In the genomic region with DNA sequence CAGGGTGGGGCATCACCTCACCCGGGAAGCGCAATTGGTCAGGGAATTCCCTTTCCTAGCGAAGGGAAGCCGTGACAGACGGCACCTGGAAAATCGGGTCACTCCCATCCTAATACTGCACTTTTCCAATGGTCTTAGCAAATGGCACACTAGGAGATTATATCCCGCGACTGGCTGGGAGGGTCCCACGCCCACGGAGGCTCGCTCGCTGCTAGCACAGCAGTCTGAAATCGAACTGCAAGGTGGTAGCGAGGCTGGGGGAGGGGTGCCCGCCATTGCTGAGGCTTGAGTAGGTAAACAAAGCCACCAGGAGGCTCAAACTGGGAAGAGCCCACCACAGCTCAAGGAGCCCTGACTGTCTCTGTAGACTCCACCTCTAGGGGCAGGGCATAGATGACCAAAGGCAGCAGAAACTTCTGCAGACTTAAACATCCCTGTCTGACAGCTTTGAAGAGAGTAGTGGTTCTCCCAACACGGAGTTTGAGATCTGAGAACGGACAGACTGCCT, we compare ENCODE assay signal across 14 cellular contexts. TPM values are rescaled to one million over a fixed set of nuclear protein-coding genes. Genes with fewer than 3 reads are reported as not detected.
DNase-seq lines count a peak whose midpoint lies in the region; ATAC-seq and TF ChIP-seq lines count a peak whose summit lies in the region.
"Not testable (repeated sequence)": the region's sequence is repeated elsewhere in the genome, so short reads cannot be mapped to it uniquely, and the experiment has no call there.
"Had no signal": no experiment of that assay in that cellular context is flagged by ENCODE, and none has a peak within 500 bp of the region (broad histone marks: within the 10 kb centered on the region; RNA-seq: fewer than 3 reads in every experiment).

No MANE protein-coding gene starts in this region.

- peak overlapping the region; percentile 26; the same call in 1 of the 2 replicates for H3K4me3 ChIP-seq in H7 (ENCODE audit: insufficient read depth, low read depth, low read length)
- peak overlapping the region; percentile 37; the same call in 1 of the 2 replicates for H3K4me3 ChIP-seq in HUES48 (ENCODE audit: low read depth, low read length)
- not testable (repeated sequence) for H3K4me3 ChIP-seq in endodermal cell (ENCODE audit: low read length)
- peak overlapping the region; percentile 62 for H3K4me3 ChIP-seq in iPS-15b (ENCODE audit: low read depth, low read length)

- not testable (repeated sequence) for H3K4me1 Mint-ChIP-seq in WTC11, endodermal cell

- POLR2A ChIA-PET in WTC11 (lab: Charles Lee), result not testable (repeated sequence)

- H3K4me1 ChIP-seq in ES-I3 (ENCODE audit: insufficient read depth, low read length); HUES48 (ENCODE audit: control insufficient read depth, insufficient read depth, low read length); endodermal cell (ENCODE audit: control insufficient read depth, insufficient read depth, low read length); iPS-15b (ENCODE audit: control insufficient read depth, insufficient read depth, low read length): not testable (repeated sequence)

- not testable (repeated sequence) for H3K9me3 ChIP-seq in ES-I3 (ENCODE audit: control insufficient read depth, insufficient read depth, low read length); HUES48 (ENCODE audit: control insufficient read depth, insufficient read depth, low read length); endodermal cell (ENCODE audit: control insufficient read depth, low read length); iPS-15b (ENCODE audit: control insufficient read depth, insufficient read depth, low read length)

- H3K27me3 Mint-ChIP-seq in WTC11 (ENCODE audit: low read depth), result peaks cover 14% of the 10 kb centered on the region
- peaks cover 44% of the 10 kb centered on the region for H3K27me3 Mint-ChIP-seq in endodermal cell (ENCODE audit: insufficient read depth)

- 86 to 88% methylated on average over 14 to 17 of the region's 17 CpGs for WGBS in endodermal cell (ENCODE audit: insufficient coverage in 1 of 2, insufficient read length in 1 of 2), 2 experiments

- H3K27ac Mint-ChIP-seq in WTC11, endodermal cell: not testable (repeated sequence)

- H3K27ac ChIP-seq in HUES48 (ENCODE audit: low read depth, low read length); endodermal cell (ENCODE audit: low read depth, low read length): not testable (repeated sequence)

- CTCF ChIA-PET in WTC11 (lab: Charles Lee), result interaction anchor here (1.3 kb wide), 3 partner anchors 10 to 54 kb away, joined by 3 to 9 read pairs (median 4); no protein-coding TSS in a partner anchor

- H3K4me3 Mint-ChIP-seq in WTC11 (peak overlapping the region; percentile 31), endodermal cell (peak overlapping the region; percentile 45)

- H3K9me3 Mint-ChIP-seq in WTC11, endodermal cell: not testable (repeated sequence)

- DNase-seq in H7 (peak; percentile 8), NCI-H146 (lab: John Stamatoyannopoulos, UW) (peak; percentile 41), endodermal cell (peak; percentile 71)
- DNase-seq in WTC11 (ENCODE audit: low spot score), result not testable (repeated sequence)

- ATAC-seq in WTC11, result not testable (repeated sequence)

- not testable (repeated sequence) for TF ChIP-seq CTCF in WTC11 (IDR thresholded peaks at IDR 0.05)
- TF ChIP-seq CTCF in endodermal cell (conservative IDR thresholded peaks at IDR 0.05), result peak; percentile 50

- H3K9ac ChIP-seq in ES-I3 (ENCODE audit: low read depth, low read length), result peak overlapping the region; percentile 24; the same call in 1 of the 2 replicates
- not testable (repeated sequence) for H3K9ac ChIP-seq in HUES48 (ENCODE audit: low read depth, low read length); endodermal cell (ENCODE audit: extremely low read depth, low read length, poor library complexity, severe bottlenecking); iPS-15b (ENCODE audit: low read depth, low read length)

- peaks cover 29% of the 10 kb centered on the region for H3K27me3 ChIP-seq in H7 (ENCODE audit: control insufficient read depth, insufficient read depth, low read length)
- peaks cover 36% of the 10 kb centered on the region for H3K27me3 ChIP-seq in HUES48 (ENCODE audit: control insufficient read depth, insufficient read depth, low read length)
- H3K27me3 ChIP-seq in endodermal cell (ENCODE audit: control insufficient read depth, insufficient read depth, low read length, poor library complexity, severe bottlenecking), result peaks cover 30% of the 10 kb centered on the region
- H3K27me3 ChIP-seq in iPS-15b (ENCODE audit: control insufficient read depth, insufficient read depth, low read length), result peaks cover 43% of the 10 kb centered on the region

- not testable (repeated sequence) for H3K36me3 ChIP-seq in ES-I3 (ENCODE audit: insufficient read depth, low read length); H7 (replicated peaks; ENCODE audit: control insufficient read depth, insufficient read depth, low read length); HUES48 (ENCODE audit: control insufficient read depth, insufficient read depth, low read length); endodermal cell (ENCODE audit: control insufficient read depth, insufficient read depth, low read length); iPS-15b (ENCODE audit: control insufficient read depth, insufficient read depth, low read length)

- H3K36me3 Mint-ChIP-seq in WTC11; endodermal cell (ENCODE audit: low read depth): not testable (repeated sequence)

RNA-seq across cellular contexts. Expression of gene HMSD, which starts 8.5 kb away (rescaled TPM):
- total RNA-seq in H7 (2014; rRNA removed; shearing (Covaris generic)), result 0.15 and 0.17 TPM in 2 replicates
- 3.0 to 8.1 TPM (median 6.1 TPM) in 3 replicates for total RNA-seq in WTC11 (2021)
- total RNA-seq in endodermal cell, result 1 to 10 TPM in 1 of 2 donors, under 1 TPM in 1; 0.70 to 5.5 TPM
- 4.9 TPM for polyA plus RNA-seq in endodermal cell (2013, experiment 1 of 2)
- polyA plus RNA-seq in endodermal cell (2013, experiment 2 of 2), result 0.83 TPM
- total RNA-seq: CD4-positive, CD25-positive, alpha-beta regulatory T cell; G401 had no signal
- polyA plus RNA-seq: CD14-positive monocyte; CD4-positive, alpha-beta memory T cell; CD4-positive, CD25-positive, alpha-beta regulatory T cell; CD8-positive, alpha-beta memory T cell had no signal

RNA-seq across cellular contexts. Expression of gene SERPINB8, which starts 29.3 kb away (rescaled TPM):
- 0.07 and 1.6 TPM in 2 replicates for total RNA-seq in H7 (2014; rRNA removed; shearing (Covaris generic))
- total RNA-seq in WTC11 (2021) (0.46 to 0.73 TPM (median 0.57 TPM) in 3 replicates), endodermal cell (under 1 TPM; 0.13 to 0.86 TPM)
- 1.4 TPM for polyA plus RNA-seq in endodermal cell (2013, experiment 1 of 2)
- polyA plus RNA-seq in endodermal cell (2013, experiment 2 of 2), result 1.7 TPM
- total RNA-seq: G401 had no signal

RNA-seq across cellular contexts. Expression of gene SERPINB10, which starts 32.8 kb away (rescaled TPM):
- not detected in 2 replicates for total RNA-seq in H7 (2014; rRNA removed; shearing (Covaris generic))
- total RNA-seq in WTC11 (2021) (not detected in 3 replicates), endodermal cell (not detected)
- polyA plus RNA-seq in endodermal cell (2013, experiment 1 of 2), result not detected
- polyA plus RNA-seq in endodermal cell (2013, experiment 2 of 2), result not detected
- total RNA-seq: A673; CD4-positive, alpha-beta memory T cell; CD4-positive, CD25-positive, alpha-beta regulatory T cell; CD8-positive, alpha-beta memory T cell; G401 had no signal
- polyA plus RNA-seq: AG04450; CD4-positive, alpha-beta memory T cell; CD4-positive, CD25-positive, alpha-beta regulatory T cell; CD8-positive, alpha-beta memory T cell had no signal

RNA-seq across cellular contexts. Expression of gene SERPINB2, which starts 53.1 kb away (rescaled TPM):
- not detected in 2 replicates for total RNA-seq in H7 (2014; rRNA removed; shearing (Covaris generic))
- total RNA-seq in WTC11 (2021), result not detected in 3 replicates
- not detected for total RNA-seq in endodermal cell
- polyA plus RNA-seq in endodermal cell (2013, experiment 1 of 2), result 0.11 TPM
- not detected for polyA plus RNA-seq in endodermal cell (2013, experiment 2 of 2)
- total RNA-seq: CD4-positive, CD25-positive, alpha-beta regulatory T cell; G401 had no signal
- polyA plus RNA-seq: CD4-positive, alpha-beta memory T cell; CD4-positive, CD25-positive, alpha-beta regulatory T cell; CD8-positive, alpha-beta memory T cell had no signal
